ENCODE assay signal across 1 cellular context in the genomic region with DNA sequence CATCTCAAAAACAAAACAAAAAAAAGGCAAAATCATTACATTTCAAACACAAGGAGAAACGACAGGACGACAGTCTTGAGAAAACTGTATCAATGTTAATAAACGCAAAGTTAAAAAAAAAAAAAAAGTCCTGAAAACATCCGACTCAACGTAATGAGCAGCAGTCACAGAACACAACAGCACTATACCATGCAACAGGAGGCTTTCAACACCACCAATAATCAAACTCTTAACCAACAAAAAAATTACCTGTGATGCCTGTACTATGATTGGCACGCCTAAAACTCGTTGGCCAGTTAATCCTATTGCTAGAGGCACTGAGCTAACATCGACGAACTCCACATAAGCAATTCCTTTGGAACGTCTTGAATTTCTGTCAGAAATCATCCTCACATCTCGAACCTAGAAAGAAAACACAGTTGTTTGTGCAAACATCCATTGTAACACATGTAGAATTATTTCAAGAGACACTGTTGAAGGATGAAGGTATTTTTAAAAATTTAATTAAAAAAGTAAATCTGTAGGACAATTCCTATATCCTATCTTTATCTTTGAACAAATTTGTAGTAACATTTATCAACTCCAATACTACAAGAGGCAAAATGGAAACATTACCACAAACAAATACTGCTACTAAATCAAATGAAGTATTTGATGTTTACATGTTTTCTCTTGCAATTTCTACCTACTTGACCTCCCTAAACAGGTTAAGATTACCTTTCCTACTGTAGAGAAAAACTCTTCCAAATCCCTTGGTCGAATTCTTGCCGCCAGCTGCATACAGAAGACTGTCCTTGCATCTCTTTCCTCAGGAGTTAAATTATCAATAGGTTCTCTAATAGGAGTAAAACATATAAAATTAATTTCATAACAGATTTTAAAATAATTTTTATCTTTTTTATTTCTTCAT.
A peak's percentile ranks its signal among the peaks of the same experiment; 100 is the strongest.
TF ChIP-seq lines count a peak whose summit lies in the region.

No MANE protein-coding gene starts in this region.

TF ChIP-seq in HepG2, 621 proteins besides CTCF, POLR2A, EP300 and RAD21 (continues in another document):
- TF ChIP-seq HOXA7 (CRISPR knock-in tag; IDR thresholded peaks at IDR 0.05) = no peak
- no peak for TF ChIP-seq MYNN (CRISPR knock-in tag; IDR thresholded peaks at IDR 0.05; ENCODE audit: low read depth)
- TF ChIP-seq GZF1 (CRISPR knock-in tag; IDR thresholded peaks at IDR 0.05) = no peak
- 0 out of 2 replicates have a peak, but pooled peaks have one; percentile 11 for TF ChIP-seq YEATS2 (CRISPR knock-in tag; IDR thresholded peaks at IDR 0.05; ENCODE audit: borderline replicate concordance)
- no peak for TF ChIP-seq TEAD3 (CRISPR knock-in tag; optimal IDR thresholded peaks at IDR 0.05; ENCODE audit: borderline replicate concordance)
- TF ChIP-seq ZNF335 (CRISPR knock-in tag; IDR thresholded peaks at IDR 0.05) = no peak
- TF ChIP-seq NR2F1 (CRISPR knock-in tag; IDR thresholded peaks at IDR 0.05) = 0 out of 4 replicates have a peak, but pooled peaks of 1 of the 2 experiments have one; percentile 35
- no peak for TF ChIP-seq ZNF577 (CRISPR knock-in tag; IDR thresholded peaks at IDR 0.05; ENCODE audit: borderline replicate concordance, low read depth)
- no peak for TF ChIP-seq ZNF562 (CRISPR knock-in tag; IDR thresholded peaks at IDR 0.05; ENCODE audit: borderline replicate concordance)
- TF ChIP-seq HDAC6 (IDR thresholded peaks at IDR 0.05; ENCODE audit: low read depth, low read length) = no peak
- no peak for TF ChIP-seq KLF11 (CRISPR knock-in tag; IDR thresholded peaks at IDR 0.05)
- TF ChIP-seq HMG20B (CRISPR knock-in tag; conservative IDR thresholded peaks at IDR 0.05) = no peak
- no peak for TF ChIP-seq MXD4 (CRISPR knock-in tag; IDR thresholded peaks at IDR 0.05)
- no peak for TF ChIP-seq MTA1 (CRISPR knock-in tag; IDR thresholded peaks at IDR 0.05; ENCODE audit: borderline replicate concordance)
- TF ChIP-seq, protein P1, sequence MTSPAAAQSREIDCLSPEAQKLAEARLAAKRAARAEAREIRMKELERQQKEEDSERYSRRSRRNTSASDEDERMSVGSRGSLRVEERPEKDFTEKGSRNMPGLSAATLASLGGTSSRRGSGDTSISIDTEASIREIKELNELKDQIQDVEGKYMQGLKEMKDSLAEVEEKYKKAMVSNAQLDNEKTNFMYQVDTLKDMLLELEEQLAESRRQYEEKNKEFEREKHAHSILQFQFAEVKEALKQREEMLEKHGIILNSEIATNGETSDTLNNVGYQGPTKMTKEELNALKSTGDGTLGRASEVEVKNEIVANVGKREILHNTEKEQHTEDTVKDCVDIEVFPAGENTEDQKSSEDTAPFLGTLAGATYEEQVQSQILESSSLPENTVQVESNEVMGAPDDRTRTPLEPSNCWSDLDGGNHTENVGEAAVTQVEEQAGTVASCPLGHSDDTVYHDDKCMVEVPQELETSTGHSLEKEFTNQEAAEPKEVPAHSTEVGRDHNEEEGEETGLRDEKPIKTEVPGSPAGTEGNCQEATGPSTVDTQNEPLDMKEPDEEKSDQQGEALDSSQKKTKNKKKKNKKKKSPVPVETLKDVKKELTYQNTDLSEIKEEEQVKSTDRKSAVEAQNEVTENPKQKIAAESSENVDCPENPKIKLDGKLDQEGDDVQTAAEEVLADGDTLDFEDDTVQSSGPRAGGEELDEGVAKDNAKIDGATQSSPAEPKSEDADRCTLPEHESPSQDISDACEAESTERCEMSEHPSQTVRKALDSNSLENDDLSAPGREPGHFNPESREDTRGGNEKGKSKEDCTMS (CRISPR knock-in tag; conservative IDR thresholded peaks at IDR 0.05) = no peak
- TF ChIP-seq PRMT3 (CRISPR knock-in tag; IDR thresholded peaks at IDR 0.05; ENCODE audit: borderline replicate concordance, low read depth) = no peak
- TF ChIP-seq POLR2G (IDR thresholded peaks at IDR 0.05; ENCODE audit: low read depth, low read length) = peak; percentile 26
- TF ChIP-seq ZNF7 (CRISPR knock-in tag; IDR thresholded peaks at IDR 0.05) = no peak
- no peak for TF ChIP-seq NFATC3 (CRISPR knock-in tag; IDR thresholded peaks at IDR 0.05)
- peak; percentile 80 to 81 for TF ChIP-seq MAFK (conservative IDR thresholded peaks at IDR 0.05 in 1 of 2, IDR thresholded peaks at IDR 0.05 in 1 of 2; ENCODE audit: low read length in 2 of 2)
- no peak for TF ChIP-seq HNRNPH1 (optimal IDR thresholded peaks at IDR 0.05; ENCODE audit: low read depth, low read length)
- TF ChIP-seq NBN (conservative IDR thresholded peaks at IDR 0.05) = no peak
- TF ChIP-seq, protein P2, sequence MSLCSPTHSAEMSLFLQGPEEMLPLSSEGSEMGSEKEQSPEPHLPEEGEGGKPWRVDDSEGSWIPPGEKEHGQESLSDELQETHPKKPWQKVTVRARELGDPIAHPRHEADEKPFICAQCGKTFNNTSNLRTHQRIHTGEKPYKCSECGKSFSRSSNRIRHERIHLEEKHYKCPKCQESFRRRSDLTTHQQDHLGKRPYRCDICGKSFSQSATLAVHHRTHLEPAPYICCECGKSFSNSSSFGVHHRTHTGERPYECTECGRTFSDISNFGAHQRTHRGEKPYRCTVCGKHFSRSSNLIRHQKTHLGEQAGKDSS (CRISPR knock-in tag; IDR thresholded peaks at IDR 0.05; ENCODE audit: borderline replicate concordance, low read depth) = no peak
- no peak for TF ChIP-seq ZNF451 (CRISPR knock-in tag; IDR thresholded peaks at IDR 0.05)
- TF ChIP-seq, protein P3, sequence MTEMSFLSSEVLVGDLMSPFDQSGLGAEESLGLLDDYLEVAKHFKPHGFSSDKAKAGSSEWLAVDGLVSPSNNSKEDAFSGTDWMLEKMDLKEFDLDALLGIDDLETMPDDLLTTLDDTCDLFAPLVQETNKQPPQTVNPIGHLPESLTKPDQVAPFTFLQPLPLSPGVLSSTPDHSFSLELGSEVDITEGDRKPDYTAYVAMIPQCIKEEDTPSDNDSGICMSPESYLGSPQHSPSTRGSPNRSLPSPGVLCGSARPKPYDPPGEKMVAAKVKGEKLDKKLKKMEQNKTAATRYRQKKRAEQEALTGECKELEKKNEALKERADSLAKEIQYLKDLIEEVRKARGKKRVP (CRISPR knock-in tag; IDR thresholded peaks at IDR 0.05) = peak in 1 of 2 experiments; percentile 31; a peak in 1 of 4 replicates
- TF ChIP-seq MAZ (IDR thresholded peaks at IDR 0.05; ENCODE audit: borderline replicate concordance, low read depth, low read length) = no peak
- TF ChIP-seq MAZ (CRISPR knock-in tag; IDR thresholded peaks at IDR 0.05; ENCODE audit: low read depth) = no peak
- TF ChIP-seq PHB2 (IDR thresholded peaks at IDR 0.05; ENCODE audit: partially characterized antibody) = no peak
- TF ChIP-seq CHCHD3 (CRISPR knock-in tag; IDR thresholded peaks at IDR 0.05) = no peak
- TF ChIP-seq RELA (CRISPR knock-in tag; IDR thresholded peaks at IDR 0.05) = no peak
- TF ChIP-seq HOXA3 (CRISPR knock-in tag; IDR thresholded peaks at IDR 0.05) = no peak
- TF ChIP-seq ZNF543 (CRISPR knock-in tag; IDR thresholded peaks at IDR 0.05) = no peak
- TF ChIP-seq, protein P4, sequence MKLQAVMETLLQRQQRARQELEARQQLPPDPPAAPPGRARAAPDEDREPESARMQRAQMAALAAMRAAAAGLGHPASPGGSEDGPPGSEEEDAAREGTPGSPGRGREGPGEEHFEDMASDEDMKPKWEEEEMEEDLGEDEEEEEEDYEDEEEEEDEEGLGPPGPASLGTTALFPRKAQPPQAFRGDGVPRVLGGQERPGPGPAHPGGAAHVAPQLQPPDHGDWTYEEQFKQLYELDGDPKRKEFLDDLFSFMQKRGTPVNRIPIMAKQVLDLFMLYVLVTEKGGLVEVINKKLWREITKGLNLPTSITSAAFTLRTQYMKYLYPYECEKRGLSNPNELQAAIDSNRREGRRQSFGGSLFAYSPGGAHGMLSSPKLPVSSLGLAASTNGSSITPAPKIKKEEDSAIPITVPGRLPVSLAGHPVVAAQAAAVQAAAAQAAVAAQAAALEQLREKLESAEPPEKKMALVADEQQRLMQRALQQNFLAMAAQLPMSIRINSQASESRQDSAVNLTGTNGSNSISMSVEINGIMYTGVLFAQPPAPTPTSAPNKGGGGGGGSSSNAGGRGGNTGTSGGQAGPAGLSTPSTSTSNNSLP (IDR thresholded peaks at IDR 0.05; ENCODE audit: low read depth, low read length) = no peak
- no peak for TF ChIP-seq ZNF652 (CRISPR knock-in tag; IDR thresholded peaks at IDR 0.05; ENCODE audit: borderline replicate concordance, low read depth)
- TF ChIP-seq RAD51 (IDR thresholded peaks at IDR 0.05; ENCODE audit: borderline replicate concordance) = no peak
- TF ChIP-seq, protein P5, sequence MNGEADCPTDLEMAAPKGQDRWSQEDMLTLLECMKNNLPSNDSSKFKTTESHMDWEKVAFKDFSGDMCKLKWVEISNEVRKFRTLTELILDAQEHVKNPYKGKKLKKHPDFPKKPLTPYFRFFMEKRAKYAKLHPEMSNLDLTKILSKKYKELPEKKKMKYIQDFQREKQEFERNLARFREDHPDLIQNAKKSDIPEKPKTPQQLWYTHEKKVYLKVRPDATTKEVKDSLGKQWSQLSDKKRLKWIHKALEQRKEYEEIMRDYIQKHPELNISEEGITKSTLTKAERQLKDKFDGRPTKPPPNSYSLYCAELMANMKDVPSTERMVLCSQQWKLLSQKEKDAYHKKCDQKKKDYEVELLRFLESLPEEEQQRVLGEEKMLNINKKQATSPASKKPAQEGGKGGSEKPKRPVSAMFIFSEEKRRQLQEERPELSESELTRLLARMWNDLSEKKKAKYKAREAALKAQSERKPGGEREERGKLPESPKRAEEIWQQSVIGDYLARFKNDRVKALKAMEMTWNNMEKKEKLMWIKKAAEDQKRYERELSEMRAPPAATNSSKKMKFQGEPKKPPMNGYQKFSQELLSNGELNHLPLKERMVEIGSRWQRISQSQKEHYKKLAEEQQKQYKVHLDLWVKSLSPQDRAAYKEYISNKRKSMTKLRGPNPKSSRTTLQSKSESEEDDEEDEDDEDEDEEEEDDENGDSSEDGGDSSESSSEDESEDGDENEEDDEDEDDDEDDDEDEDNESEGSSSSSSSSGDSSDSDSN (CRISPR knock-in tag; IDR thresholded peaks at IDR 0.05) = no peak
- peak; percentile 69 for TF ChIP-seq MAFF (IDR thresholded peaks at IDR 0.05; ENCODE audit: low read depth, low read length)
- no peak for TF ChIP-seq ZNF44 (CRISPR knock-in tag; IDR thresholded peaks at IDR 0.05)
- TF ChIP-seq, protein P6, sequence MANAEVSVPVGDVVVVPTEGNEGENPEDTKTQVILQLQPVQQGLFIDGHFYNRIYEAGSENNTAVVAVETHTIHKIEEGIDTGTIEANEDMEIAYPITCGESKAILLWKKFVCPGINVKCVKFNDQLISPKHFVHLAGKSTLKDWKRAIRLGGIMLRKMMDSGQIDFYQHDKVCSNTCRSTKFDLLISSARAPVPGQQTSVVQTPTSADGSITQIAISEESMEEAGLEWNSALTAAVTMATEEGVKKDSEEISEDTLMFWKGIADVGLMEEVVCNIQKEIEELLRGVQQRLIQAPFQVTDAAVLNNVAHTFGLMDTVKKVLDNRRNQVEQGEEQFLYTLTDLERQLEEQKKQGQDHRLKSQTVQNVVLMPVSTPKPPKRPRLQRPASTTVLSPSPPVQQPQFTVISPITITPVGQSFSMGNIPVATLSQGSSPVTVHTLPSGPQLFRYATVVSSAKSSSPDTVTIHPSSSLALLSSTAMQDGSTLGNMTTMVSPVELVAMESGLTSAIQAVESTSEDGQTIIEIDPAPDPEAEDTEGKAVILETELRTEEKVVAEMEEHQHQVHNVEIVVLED (CRISPR knock-in tag; IDR thresholded peaks at IDR 0.05; ENCODE audit: borderline replicate concordance) = no peak; the same call in 1 of the 2 replicates
- TF ChIP-seq ZNF460 (CRISPR knock-in tag; IDR thresholded peaks at IDR 0.05; ENCODE audit: borderline replicate concordance) = no peak
- TF ChIP-seq, protein P7, sequence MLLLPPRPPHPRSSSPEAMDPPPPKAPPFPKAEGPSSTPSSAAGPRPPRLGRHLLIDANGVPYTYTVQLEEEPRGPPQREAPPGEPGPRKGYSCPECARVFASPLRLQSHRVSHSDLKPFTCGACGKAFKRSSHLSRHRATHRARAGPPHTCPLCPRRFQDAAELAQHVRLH (CRISPR knock-in tag; IDR thresholded peaks at IDR 0.05; ENCODE audit: borderline replicate concordance, low read depth) = no peak
- peak; percentile 76; the same call in 1 of the 2 replicates for TF ChIP-seq PAF1 (CRISPR knock-in tag; IDR thresholded peaks at IDR 0.05)
- TF ChIP-seq, protein P8, sequence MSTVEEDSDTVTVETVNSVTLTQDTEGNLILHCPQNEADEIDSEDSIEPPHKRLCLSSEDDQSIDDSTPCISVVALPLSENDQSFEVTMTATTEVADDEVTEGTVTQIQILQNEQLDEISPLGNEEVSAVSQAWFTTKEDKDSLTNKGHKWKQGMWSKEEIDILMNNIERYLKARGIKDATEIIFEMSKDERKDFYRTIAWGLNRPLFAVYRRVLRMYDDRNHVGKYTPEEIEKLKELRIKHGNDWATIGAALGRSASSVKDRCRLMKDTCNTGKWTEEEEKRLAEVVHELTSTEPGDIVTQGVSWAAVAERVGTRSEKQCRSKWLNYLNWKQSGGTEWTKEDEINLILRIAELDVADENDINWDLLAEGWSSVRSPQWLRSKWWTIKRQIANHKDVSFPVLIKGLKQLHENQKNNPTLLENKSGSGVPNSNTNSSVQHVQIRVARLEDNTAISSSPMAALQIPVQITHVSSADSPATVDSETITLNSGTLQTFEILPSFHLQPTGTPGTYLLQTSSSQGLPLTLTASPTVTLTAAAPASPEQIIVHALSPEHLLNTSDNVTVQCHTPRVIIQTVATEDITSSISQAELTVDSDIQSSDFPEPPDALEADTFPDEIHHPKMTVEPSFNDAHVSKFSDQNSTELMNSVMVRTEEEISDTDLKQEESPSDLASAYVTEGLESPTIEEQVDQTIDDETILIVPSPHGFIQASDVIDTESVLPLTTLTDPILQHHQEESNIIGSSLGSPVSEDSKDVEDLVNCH (CRISPR knock-in tag; IDR thresholded peaks at IDR 0.05) = no peak
- no peak for TF ChIP-seq TBX2 (CRISPR knock-in tag; IDR thresholded peaks at IDR 0.05; ENCODE audit: borderline replicate concordance)
- TF ChIP-seq, protein P9, sequence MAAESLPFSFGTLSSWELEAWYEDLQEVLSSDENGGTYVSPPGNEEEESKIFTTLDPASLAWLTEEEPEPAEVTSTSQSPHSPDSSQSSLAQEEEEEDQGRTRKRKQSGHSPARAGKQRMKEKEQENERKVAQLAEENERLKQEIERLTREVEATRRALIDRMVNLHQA (CRISPR knock-in tag; IDR thresholded peaks at IDR 0.05) = no peak
- no peak for TF ChIP-seq ZNF674 (CRISPR knock-in tag; IDR thresholded peaks at IDR 0.05; ENCODE audit: low read depth)
- no peak for TF ChIP-seq ZSCAN22 (CRISPR knock-in tag; IDR thresholded peaks at IDR 0.05)
- no peak for TF ChIP-seq SP2 (CRISPR knock-in tag; IDR thresholded peaks at IDR 0.05)
- TF ChIP-seq KMT2B (CRISPR knock-in tag; IDR thresholded peaks at IDR 0.05) = 0 out of 2 replicates have a peak, but pooled peaks have one; percentile 6
- no peak for TF ChIP-seq SP1 (IDR thresholded peaks at IDR 0.05)
- no peak for TF ChIP-seq SP1 (CRISPR knock-in tag; IDR thresholded peaks at IDR 0.05)
- no peak for TF ChIP-seq HDAC2 (CRISPR knock-in tag; IDR thresholded peaks at IDR 0.05)
- TF ChIP-seq, protein P10, sequence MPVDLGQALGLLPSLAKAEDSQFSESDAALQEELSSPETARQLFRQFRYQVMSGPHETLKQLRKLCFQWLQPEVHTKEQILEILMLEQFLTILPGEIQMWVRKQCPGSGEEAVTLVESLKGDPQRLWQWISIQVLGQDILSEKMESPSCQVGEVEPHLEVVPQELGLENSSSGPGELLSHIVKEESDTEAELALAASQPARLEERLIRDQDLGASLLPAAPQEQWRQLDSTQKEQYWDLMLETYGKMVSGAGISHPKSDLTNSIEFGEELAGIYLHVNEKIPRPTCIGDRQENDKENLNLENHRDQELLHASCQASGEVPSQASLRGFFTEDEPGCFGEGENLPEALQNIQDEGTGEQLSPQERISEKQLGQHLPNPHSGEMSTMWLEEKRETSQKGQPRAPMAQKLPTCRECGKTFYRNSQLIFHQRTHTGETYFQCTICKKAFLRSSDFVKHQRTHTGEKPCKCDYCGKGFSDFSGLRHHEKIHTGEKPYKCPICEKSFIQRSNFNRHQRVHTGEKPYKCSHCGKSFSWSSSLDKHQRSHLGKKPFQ (CRISPR knock-in tag; IDR thresholded peaks at IDR 0.05; ENCODE audit: insufficient replicate concordance) = peak; percentile 12
